In the genomic region with DNA sequence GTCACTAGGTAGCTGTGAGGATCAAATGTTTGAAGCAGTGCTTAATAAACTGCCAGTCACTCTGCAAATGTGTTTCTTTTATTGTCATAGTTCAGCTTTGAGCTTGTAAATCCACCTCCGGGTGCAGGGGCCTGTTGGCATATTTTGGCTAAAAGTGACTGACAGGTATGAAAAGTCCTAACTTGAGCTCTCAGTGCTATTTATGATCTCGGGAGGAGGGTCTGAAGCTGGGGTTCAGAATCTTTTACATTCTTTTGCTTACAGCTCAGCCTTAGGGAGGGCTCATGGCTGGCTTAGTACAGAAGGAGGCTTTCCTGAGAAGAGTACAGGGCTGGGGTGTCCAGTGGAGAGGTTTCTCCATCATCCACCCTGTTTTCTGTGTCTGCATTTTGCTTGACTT, we compare ENCODE assay signal across 11 cellular contexts. TPM values are rescaled to one million over a fixed set of nuclear protein-coding genes. Genes with fewer than 3 reads are reported as not detected.
DNase-seq lines count a peak whose midpoint lies in the region; ATAC-seq, FAIRE-seq and TF ChIP-seq lines count a peak whose summit lies in the region.
"Had no signal": no experiment of that assay in that cellular context is flagged by ENCODE, and none has a peak within 500 bp of the region (broad histone marks: within the 10 kb centered on the region; RNA-seq: fewer than 3 reads in every experiment).

No MANE protein-coding gene starts in this region.

- peak overlapping the region; percentile 41 for H3K27ac ChIP-seq in GM12878 (ENCODE audit: control insufficient read depth, insufficient read depth)

- no peak for TF ChIP-seq EP300 in GM12878 (IDR thresholded peaks at IDR 0.05; ENCODE audit: borderline replicate concordance in 1 of 2, control insufficient read depth in 1 of 2, low read depth in 2 of 2, low read length in 2 of 2)

- RAD21 ChIA-PET in GM12878 (lab: Charles Lee; ENCODE audit: unreplicated experiment), result interaction anchor here (1.1 to 2.2 kb wide), 9 partner anchors 12 to 242 kb away, joined by 3 to 10 read pairs (median 5); no protein-coding TSS in a partner anchor

- no peaks in the 10 kb centered on the region for H3K36me3 Mint-ChIP-seq in nephron (ENCODE audit: low read depth)

- no TSS peak for BruUV-seq in GM12878 (replicated peaks; lab: Mats Ljungman, UMichigan)

- H3K9ac ChIP-seq in Loucy (ENCODE audit: low read depth, low read length, poor library complexity, severe bottlenecking), result peak overlapping the region; percentile 38
- H3K9ac ChIP-seq in GM12878 (ENCODE audit: control insufficient read depth, insufficient read depth, low read length), result peak overlapping the region; percentile 74

- SMC1A ChIA-PET in GM12878 (lab: Charles Lee; ENCODE audit: uncharacterized antibody, unreplicated experiment), result interaction anchor here (0.7 to 2.6 kb wide), 16 partner anchors 11 to 243 kb away, joined by 3 to 16 read pairs (median 4); no protein-coding TSS in a partner anchor

- no peak for DNase-seq in GM06990 (ENCODE audit: extremely low read depth, insufficient read length)
- DNase-seq in GM12878 (ENCODE audit: low read depth, low spot score), result no peak
- no peak for DNase-seq in GM19239 (ENCODE audit: insufficient read length, low spot score)
- DNase-seq in NCI-H2227 (lab: John Stamatoyannopoulos, UW; ENCODE audit: unreplicated experiment), result no peak
- DNase-seq: central memory CD4-positive, alpha-beta T cell; NCI-H1417 treated with DMSO at 0.1 percent for 48 hours; stimulated activated CD4-positive, alpha-beta T cell treated with anti-CD3 and anti-CD28 coated beads, Interleukin-12 subunit alpha, Interleukin-12 subunit beta, amount 100 ng/mL, for 4 hours had no signal

- H3K9me2 ChIP-seq in Loucy (replicated peaks; ENCODE audit: low read depth, low read length), result no peaks in the 10 kb centered on the region

- H3K4me2 ChIP-seq in Loucy (ENCODE audit: low read depth, low read length, poor library complexity, severe bottlenecking) (peak overlapping the region; percentile 87), GM12878 (ENCODE audit: control insufficient read depth, insufficient read depth) (peak overlapping the region; percentile 97)

- peaks cover 55% of the 10 kb centered on the region for H3K27me3 Mint-ChIP-seq in nephron (ENCODE audit: low read depth)

- CTCF ChIA-PET in GM12878 (lab: Yijun Ruan, JAX), result interaction anchor here (0.5 to 3.2 kb wide), 13 partner anchors 12 to 243 kb away, joined by 3 to 26 read pairs (median 5); partner anchors contain the start of gene SRRD

- H3K36me3 ChIP-seq in GM06990 (ENCODE audit: control insufficient read depth, insufficient read depth, low read length) (peaks cover 11% of the 10 kb centered on the region), Loucy (ENCODE audit: insufficient read depth, low read length) (no peaks in the 10 kb centered on the region), GM12878 (ENCODE audit: control insufficient read depth in 2 of 2, insufficient read depth in 2 of 2, low read length in 1 of 2) (peaks cover 0 to 8% of the 10 kb centered on the region in 2 experiments; a peak in 2 of 4 replicates)

- POLR2A ChIA-PET in GM12878 (lab: Charles Lee), result interaction anchor here (0.6 to 2.5 kb wide), 8 partner anchors 10 to 243 kb away, joined by 3 to 18 read pairs (median 6); partner anchors contain the start of genes HPS4 and SRRD

- no peak for FAIRE-seq in GM12878 (lab: Jason Lieb, UNC)
- FAIRE-seq in GM19239 (lab: Jason Lieb, UNC), result no peak
- FAIRE-seq: keratinocyte had no signal

- peak overlapping the region; percentile 16 to 81 (median 62) for H3K27ac Mint-ChIP-seq in nephron

- H3K9me3 Mint-ChIP-seq in nephron, result peaks cover 3% of the 10 kb centered on the region

- H3F3A ChIP-seq in Loucy (ENCODE audit: low read depth), result no peaks in the 10 kb centered on the region

- no peak for TF ChIP-seq CTCF in GM06990 (IDR thresholded peaks at IDR 0.05; ENCODE audit: insufficient read depth, low read length, poor library complexity, severe bottlenecking)
- no peak for TF ChIP-seq CTCF in Loucy (conservative IDR thresholded peaks at IDR 0.05; ENCODE audit: low read length)
- no peak for TF ChIP-seq CTCF in GM12878 (IDR thresholded peaks at IDR 0.05 in 2 of 3, conservative IDR thresholded peaks at IDR 0.05 in 1 of 3; ENCODE audit: control insufficient read depth in 2 of 3, extremely low read depth in 1 of 3, insufficient read depth in 1 of 3, low read depth in 3 of 3, low read length in 3 of 3)
- no peak for TF ChIP-seq CTCF in nephron (IDR thresholded peaks at IDR 0.05; ENCODE audit: unreplicated experiment in 3 of 3)

- peak overlapping the region; percentile 76 to 81 (median 81) for H3K4me3 Mint-ChIP-seq in nephron

- ATAC-seq in GM12878 (peak; percentile 6; the same call in 1 of the 3 replicates), GM21737 (IDR thresholded peaks at IDR 0.05; ENCODE audit: unreplicated experiment) (no peak)

- no peaks in the 10 kb centered on the region for H3K9me3 ChIP-seq in Loucy (ENCODE audit: insufficient read depth, low read depth, low read length)
- no peaks in the 10 kb centered on the region for H3K9me3 ChIP-seq in GM12878 (replicated peaks; ENCODE audit: control insufficient read depth, insufficient read depth, low read length)

- in situ Hi-C loops in GM12878 (cut with MboI), result no loop called here

- H4K20me1 ChIP-seq in Loucy (ENCODE audit: insufficient read depth, low read length, poor library complexity, severe bottlenecking), result no peaks in the 10 kb centered on the region
- no peaks in the 10 kb centered on the region for H4K20me1 ChIP-seq in GM12878 (ENCODE audit: control insufficient read depth, insufficient read depth)

- 0% methylated on average over 2 of the region's 2 CpGs for WGBS in GM12878 (ENCODE audit: insufficient coverage, insufficient replicate concordance, low lambda C conversion rate, missing lambda C conversion rate)

- H3K79me2 ChIP-seq in Loucy (ENCODE audit: insufficient read depth, low read length), result no peaks in the 10 kb centered on the region
- H3K79me2 ChIP-seq in GM12878 (ENCODE audit: control insufficient read depth, insufficient read depth, low read length), result peaks cover 29% of the 10 kb centered on the region

- peaks cover 30% of the 10 kb centered on the region for H3K4me1 ChIP-seq in Loucy (ENCODE audit: insufficient read depth, low read length, poor library complexity, severe bottlenecking)
- H3K4me1 ChIP-seq in GM12878 (ENCODE audit: control insufficient read depth, insufficient read depth, low read length), result peaks cover 36% of the 10 kb centered on the region

- intact Hi-C loops in GM12878 (cut with micrococcal nuclease; ENCODE audit: unreplicated experiment), result loop anchor here (5.0 kb wide), 1 partner anchor 52 kb away; the partner anchor contains the start of genes HPS4 and SRRD

- TF ChIP-seq POLR2A in GM12878 (IDR thresholded peaks at IDR 0.05; ENCODE audit: low read depth, low read length), result no peak

- H3K27me3 ChIP-seq in GM06990 (replicated peaks; ENCODE audit: control insufficient read depth, insufficient read depth, low read length) (no peaks in the 10 kb centered on the region; the same call in 1 of the 2 replicates), Loucy (ENCODE audit: insufficient read depth, low read length, poor library complexity, severe bottlenecking) (no peaks in the 10 kb centered on the region), GM12878 (replicated peaks in 1 of 2; ENCODE audit: control insufficient read depth in 2 of 2, insufficient read depth in 2 of 2, low read length in 1 of 2) (no peaks in the 10 kb centered on the region)

- no peak for TF ChIP-seq RAD21 in GM12878 (IDR thresholded peaks at IDR 0.05; ENCODE audit: insufficient read depth, low read depth, low read length)

- peak overlapping the region; percentile 8; the same call in 1 of the 2 replicates for H2AFZ ChIP-seq in Loucy (ENCODE audit: low read length)
- H2AFZ ChIP-seq in GM12878 (ENCODE audit: control insufficient read depth, low read depth, low read length), result peak overlapping the region; percentile 21; the same call in 1 of the 2 replicates

- peaks cover 24% of the 10 kb centered on the region for H3K4me1 Mint-ChIP-seq in nephron

- H3K4me3 ChIP-seq in GM06990 (replicated peaks; ENCODE audit: low read depth, low read length), result peak overlapping the region; percentile 84
- H3K4me3 ChIP-seq in Loucy (ENCODE audit: low read length, poor library complexity, severe bottlenecking), result peak overlapping the region; percentile 74
- H3K4me3 ChIP-seq in GM12878, result peak overlapping the region; percentile 92

RNA-seq across cellular contexts. Expression of gene ASPHD2, which starts 1.5 kb away (rescaled TPM):
- 8.5 and 10.4 TPM in 2 replicates for total RNA-seq in GM12878 (2013; cell fraction: nucleolus; rRNA removed)
- total RNA-seq in GM12878 (2014; rRNA removed), result 10.4 and 10.8 TPM in 2 replicates
- 5.0 and 5.3 TPM in 2 replicates for total RNA-seq in GM12878 (2014; rRNA removed; fragmentation: Illumina TruSeq; extraction: Trizol)
- total RNA-seq in GM12878 (2021), result 10.6 TPM in 2 replicates
- 2.3 TPM for polyA plus RNA-seq in GM12878 (2011; ENCODE audit: low read depth)
- polyA plus RNA-seq in GM12878 (2011; rRNA removed), result 6.2 and 7.7 TPM in 2 replicates
- 7.7 and 8.5 TPM in 2 replicates for polyA plus RNA-seq in GM12878 (2011; cell fraction: cytosol; rRNA removed)
- polyA plus RNA-seq in GM12878 (2011; cell fraction: nucleus; rRNA removed), result 6.9 and 7.5 TPM in 2 replicates
- 3.4 and 4.4 TPM in 2 replicates for polyA plus RNA-seq in GM12878 (2012)
- 3.5 and 5.1 TPM in 2 replicates for polyA plus RNA-seq in GM12878 (2014; fragmentation: Illumina TruSeq; extraction: Trizol)
- 1 to 10 TPM; 1.6 to 2.3 TPM for polyA plus RNA-seq in GM12878 (2014; fragmentation: Nextera tagmentation; extraction: Ambion mirVana)
- polyA plus RNA-seq in GM12878 (2014; rRNA removed), result 9.0 TPM in 2 replicates
- polyA plus RNA-seq in GM12878 (2016; fragmentation: Nextera tagmentation; extraction: Ambion mirVana), result 1 to 10 TPM; 1.6 to 3.2 TPM
- polyA minus RNA-seq in GM12878 (2011; rRNA and poly(A)+ RNA removed), result 10.2 and 15.7 TPM in 2 replicates
- polyA minus RNA-seq in GM12878 (2011; cell fraction: cytosol; rRNA and poly(A)+ RNA removed), result 3.7 and 5.5 TPM in 2 replicates
- 4.5 and 6.3 TPM in 2 replicates for polyA minus RNA-seq in GM12878 (2011; cell fraction: nucleus; rRNA and poly(A)+ RNA removed)

RNA-seq across cellular contexts. Expression of gene HPS4, which starts 53.0 kb away (rescaled TPM):
- total RNA-seq in GM12878 (2013; cell fraction: nucleolus; rRNA removed), result 182 and 200 TPM in 2 replicates
- total RNA-seq in GM12878 (2014; rRNA removed) (36.7 and 38.5 TPM in 2 replicates), GM12878 (2014; rRNA removed; fragmentation: Illumina TruSeq; extraction: Trizol) (24.2 and 25.7 TPM in 2 replicates), GM12878 (2021) (34.2 and 35.2 TPM in 2 replicates)
- 19.5 TPM for polyA plus RNA-seq in GM12878 (2011; ENCODE audit: low read depth)
- polyA plus RNA-seq in GM12878 (2011; rRNA removed) (36.5 and 52.5 TPM in 2 replicates), GM12878 (2014; fragmentation: Illumina TruSeq; extraction: Trizol) (27.3 and 31.1 TPM in 2 replicates), GM12878 (2014; fragmentation: Nextera tagmentation; extraction: Ambion mirVana) (10 to 100 TPM; 11.7 to 12.3 TPM), GM12878 (2014; rRNA removed) (32.4 and 34.4 TPM in 2 replicates), GM12878 (2016; fragmentation: Nextera tagmentation; extraction: Ambion mirVana) (10 to 100 TPM; 28.7 to 30.5 TPM)
- polyA plus RNA-seq in GM12878 (2011; cell fraction: cytosol; rRNA removed), result 35.8 and 37.7 TPM in 2 replicates
- polyA plus RNA-seq in GM12878 (2011; cell fraction: nucleus; rRNA removed), result 119 and 130 TPM in 2 replicates
- 26.4 and 30.0 TPM in 2 replicates for polyA plus RNA-seq in GM12878 (2012)
- 40.2 and 41.4 TPM in 2 replicates for polyA minus RNA-seq in GM12878 (2011; rRNA and poly(A)+ RNA removed)
- 14.2 and 15.0 TPM in 2 replicates for polyA minus RNA-seq in GM12878 (2011; cell fraction: cytosol; rRNA and poly(A)+ RNA removed)
- 43.3 and 49.2 TPM in 2 replicates for polyA minus RNA-seq in GM12878 (2011; cell fraction: nucleus; rRNA and poly(A)+ RNA removed)

RNA-seq across cellular contexts. Expression of gene SRRD, which starts 53.1 kb away (rescaled TPM):
- total RNA-seq in GM12878 (2013; cell fraction: nucleolus; rRNA removed), result 14.9 and 17.6 TPM in 2 replicates
- total RNA-seq in GM12878 (2014; rRNA removed) (17.2 and 17.7 TPM in 2 replicates), GM12878 (2014; rRNA removed; fragmentation: Illumina TruSeq; extraction: Trizol) (21.2 and 26.4 TPM in 2 replicates), GM12878 (2021) (27.5 and 32.9 TPM in 2 replicates)
- 9.4 TPM for polyA plus RNA-seq in GM12878 (2011; ENCODE audit: low read depth)
- polyA plus RNA-seq in GM12878 (2011; rRNA removed) (50.5 and 55.9 TPM in 2 replicates), GM12878 (2014; fragmentation: Illumina TruSeq; extraction: Trizol) (31.5 and 41.6 TPM in 2 replicates), GM12878 (2014; fragmentation: Nextera tagmentation; extraction: Ambion mirVana) (10 to 100 TPM in 1 of 2 experiments, 1 to 10 TPM in 1; 4.1 to 15.4 TPM), GM12878 (2014; rRNA removed) (22.3 and 27.4 TPM in 2 replicates), GM12878 (2016; fragmentation: Nextera tagmentation; extraction: Ambion mirVana) (10 to 100 TPM; 42.9 to 50.6 TPM)
- 20.4 and 32.3 TPM in 2 replicates for polyA plus RNA-seq in GM12878 (2011; cell fraction: cytosol; rRNA removed)
- polyA plus RNA-seq in GM12878 (2011; cell fraction: nucleus; rRNA removed), result 16.9 and 17.7 TPM in 2 replicates
- 9.4 and 18.9 TPM in 2 replicates for polyA plus RNA-seq in GM12878 (2012)
- polyA minus RNA-seq in GM12878 (2011; rRNA and poly(A)+ RNA removed), result 30.7 and 36.9 TPM in 2 replicates
- polyA minus RNA-seq in GM12878 (2011; cell fraction: cytosol; rRNA and poly(A)+ RNA removed), result 7.6 and 9.1 TPM in 2 replicates
- 4.8 and 7.7 TPM in 2 replicates for polyA minus RNA-seq in GM12878 (2011; cell fraction: nucleus; rRNA and poly(A)+ RNA removed)
